Comparison of ENCODE assay signal across 1 cellular context in genomic region chr14:91241848-91242247, GRCh38.
TF ChIP-seq lines count a peak whose summit lies in the region.

No MANE protein-coding gene starts in this region.

TF ChIP-seq in WTC11, 78 proteins besides CTCF, POLR2A, EP300 and RAD21 (continued from another document):
- TF ChIP-seq ZNF317 (CRISPR knock-in tag; IDR thresholded peaks at IDR 0.05; ENCODE audit: borderline replicate concordance, low read depth) (no peak), MXD4 (CRISPR knock-in tag; IDR thresholded peaks at IDR 0.05; ENCODE audit: borderline replicate concordance) (no peak), JAZF1 (CRISPR knock-in tag; IDR thresholded peaks at IDR 0.05) (no peak), E2F4 (CRISPR knock-in tag; IDR thresholded peaks at IDR 0.05; ENCODE audit: borderline replicate concordance, low read depth) (no peak), MAX (CRISPR knock-in tag; IDR thresholded peaks at IDR 0.05) (no peak)
